1 cellular context compared by ENCODE assay signal in the genomic region with DNA sequence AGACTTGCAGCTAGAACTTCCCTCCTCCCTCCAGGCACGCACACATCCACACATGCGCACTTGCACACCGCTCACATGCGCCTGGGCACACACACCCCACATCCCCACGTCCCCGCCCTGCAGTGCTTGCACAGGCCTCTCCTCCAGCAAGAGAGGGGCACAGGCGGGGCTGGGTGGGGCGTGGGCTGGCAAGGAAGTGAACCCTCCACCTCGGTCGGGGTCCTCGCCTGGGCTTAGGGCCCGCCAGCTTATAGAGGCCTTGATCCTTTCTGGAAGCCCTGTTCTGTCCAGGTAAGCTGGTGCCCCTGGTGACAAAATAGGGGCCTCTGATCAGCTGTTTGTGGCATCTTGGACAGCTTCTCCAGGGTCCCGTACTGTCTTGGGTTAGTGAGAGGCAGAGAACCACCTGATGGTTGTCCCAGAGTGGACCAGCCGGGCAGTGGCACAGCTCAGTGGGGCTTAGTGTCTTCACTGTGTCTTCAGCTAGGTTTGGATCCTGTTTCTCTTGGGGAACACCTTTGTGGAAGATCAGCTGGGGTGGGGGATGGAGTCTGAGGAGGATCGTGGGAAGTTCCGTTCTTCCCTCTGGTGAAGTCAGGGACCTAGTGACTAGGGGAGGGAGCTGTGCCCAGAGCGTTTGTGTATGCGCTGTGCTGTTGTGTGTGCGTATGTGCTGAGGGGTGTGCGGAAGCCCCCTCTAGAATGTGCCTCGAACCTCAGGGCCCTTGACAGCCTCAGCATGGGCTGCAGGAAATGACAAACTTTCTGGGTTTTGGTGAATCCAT.
TF ChIP-seq lines count a peak whose summit lies in the region.

No MANE protein-coding gene starts in this region.

TF ChIP-seq in GM23338, 12 proteins besides CTCF, POLR2A, EP300 and RAD21 (continued from another document):
- no peak for TF ChIP-seq ZNF462 (CRISPR knock-in tag; IDR thresholded peaks at IDR 0.05)
- no peak for TF ChIP-seq EZH2 (IDR thresholded peaks at IDR 0.05; ENCODE audit: low read depth, unreplicated experiment)
- no peak for TF ChIP-seq CREB1 (CRISPR knock-in tag; IDR thresholded peaks at IDR 0.05; ENCODE audit: low read depth)
- TF ChIP-seq, protein P1, sequence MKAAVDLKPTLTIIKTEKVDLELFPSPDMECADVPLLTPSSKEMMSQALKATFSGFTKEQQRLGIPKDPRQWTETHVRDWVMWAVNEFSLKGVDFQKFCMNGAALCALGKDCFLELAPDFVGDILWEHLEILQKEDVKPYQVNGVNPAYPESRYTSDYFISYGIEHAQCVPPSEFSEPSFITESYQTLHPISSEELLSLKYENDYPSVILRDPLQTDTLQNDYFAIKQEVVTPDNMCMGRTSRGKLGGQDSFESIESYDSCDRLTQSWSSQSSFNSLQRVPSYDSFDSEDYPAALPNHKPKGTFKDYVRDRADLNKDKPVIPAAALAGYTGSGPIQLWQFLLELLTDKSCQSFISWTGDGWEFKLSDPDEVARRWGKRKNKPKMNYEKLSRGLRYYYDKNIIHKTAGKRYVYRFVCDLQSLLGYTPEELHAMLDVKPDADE (IDR thresholded peaks at IDR 0.05), result no peak
- no peak for TF ChIP-seq NANOG (IDR thresholded peaks at IDR 0.05; ENCODE audit: borderline replicate concordance)
- TF ChIP-seq POLR2AphosphoS5 (IDR thresholded peaks at IDR 0.05; ENCODE audit: low read depth), result no peak
- no peak for TF ChIP-seq EZH2phosphoT487 (IDR thresholded peaks at IDR 0.05; ENCODE audit: unreplicated experiment)
- no peak for TF ChIP-seq ZNF331 (CRISPR knock-in tag; IDR thresholded peaks at IDR 0.05; ENCODE audit: low read depth)
